Comparison of ENCODE assay signal across 8 cellular contexts in the genomic region with DNA sequence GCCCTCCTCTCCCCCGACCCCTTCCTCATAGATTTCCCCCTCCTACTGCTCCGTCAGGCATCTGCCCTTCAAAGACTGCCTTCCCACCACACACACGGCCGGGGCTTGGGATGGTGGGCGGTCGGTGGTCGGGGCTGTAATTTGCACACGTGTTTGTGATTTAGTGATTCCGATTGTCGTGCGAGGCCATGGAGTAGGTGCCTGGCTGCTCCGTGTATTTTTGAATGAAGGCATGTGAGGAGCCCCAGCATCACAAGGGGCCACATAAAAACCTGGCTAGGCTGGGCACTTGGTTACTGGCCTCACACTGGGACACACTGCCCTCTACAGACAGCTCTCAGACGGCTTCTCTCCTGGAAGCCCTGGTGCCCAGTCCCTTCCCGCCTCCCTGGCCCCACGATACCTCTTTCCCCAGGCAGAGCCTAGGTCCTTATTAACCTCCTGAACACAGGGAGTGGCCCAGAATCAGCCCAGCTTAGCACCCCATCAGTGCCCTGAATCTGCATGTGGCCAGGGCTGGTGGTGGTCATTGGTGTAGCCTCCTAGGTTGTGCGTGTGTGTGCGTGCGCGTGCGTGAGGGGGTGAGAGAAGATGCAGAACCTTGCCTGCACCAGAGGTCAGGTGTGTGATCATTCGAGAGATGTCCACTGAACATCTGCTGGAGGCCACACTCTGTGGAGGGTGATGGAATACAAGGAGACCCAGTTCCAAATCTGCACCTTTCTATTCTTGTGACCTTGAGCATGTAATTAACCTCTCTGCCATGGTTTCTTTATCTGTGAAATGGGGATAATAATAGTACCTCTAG. TPM values are rescaled to one million over a fixed set of nuclear protein-coding genes. Genes with fewer than 3 reads are reported as not detected.
DNase-seq lines count a peak whose midpoint lies in the region; ATAC-seq and TF ChIP-seq lines count a peak whose summit lies in the region.

No MANE protein-coding gene starts in this region.

- peak; percentile 92 for DNase-seq in GM03348 (ENCODE audit: low spot score)
- peak; percentile 73 for DNase-seq in NCI-H1092 (lab: John Stamatoyannopoulos, UW)
- DNase-seq in ascending aorta (ENCODE audit: low spot score in 2 of 2), result peak in 1 of 2 donors; percentile 87
- peak; percentile 79 for DNase-seq in left ventricle myocardium inferior

- H3K4me1 ChIP-seq in ascending aorta, result peaks cover 10 to 25% of the 10 kb centered on the region in 2 donors
- peaks cover 58% of the 10 kb centered on the region for H3K4me1 ChIP-seq in left ventricle myocardium inferior
- H3K4me1 ChIP-seq in parathyroid adenoma, result peaks cover 3% of the 10 kb centered on the region

- H3K79me2 ChIP-seq in parathyroid adenoma, result no peaks in the 10 kb centered on the region

- H3K9me3 ChIP-seq in ascending aorta, result no peaks in the 10 kb centered on the region
- H3K9me3 ChIP-seq in left ventricle myocardium inferior (replicated peaks), result no peaks in the 10 kb centered on the region
- H3K9me3 ChIP-seq in parathyroid adenoma (ENCODE audit: control insufficient read depth, low read length), result no peaks in the 10 kb centered on the region

- H3K4me2 ChIP-seq in parathyroid adenoma (ENCODE audit: low read length), result peak overlapping the region; percentile 98

- H3K36me3 ChIP-seq in ascending aorta (no peaks in the 10 kb centered on the region), left ventricle myocardium inferior (no peaks in the 10 kb centered on the region), parathyroid adenoma (ENCODE audit: control insufficient read depth, insufficient read depth, low read length) (no peaks in the 10 kb centered on the region)

- H2AFZ ChIP-seq in parathyroid adenoma, result peak overlapping the region; percentile 99

- no peak overlapping the region for H3K9ac ChIP-seq in parathyroid adenoma

- peak overlapping the region; percentile 79 to 80 for H3K4me3 ChIP-seq in ascending aorta
- peak overlapping the region; percentile 90 for H3K4me3 ChIP-seq in left ventricle myocardium inferior
- H3K4me3 ChIP-seq in parathyroid adenoma (ENCODE audit: low read depth, low read length), result peak overlapping the region; percentile 91

- TF ChIP-seq CTCF in ascending aorta (IDR thresholded peaks at IDR 0.05) (peak; percentile 68 to 84 (median 73)), left ventricle myocardium inferior (IDR thresholded peaks at IDR 0.05; ENCODE audit: borderline replicate concordance) (peak; percentile 86), parathyroid adenoma (IDR thresholded peaks at IDR 0.05) (peak; percentile 72)

- no peaks in the 10 kb centered on the region for H3K27me3 ChIP-seq in ascending aorta
- no peaks in the 10 kb centered on the region for H3K27me3 ChIP-seq in left ventricle myocardium inferior (ENCODE audit: low read depth)
- no peaks in the 10 kb centered on the region for H3K27me3 ChIP-seq in parathyroid adenoma (ENCODE audit: control insufficient read depth, insufficient read depth, low read length)

- ATAC-seq in SK-N-SH treated with all-trans-retinoic acid at 6 μM for 48 hours (peak; percentile 84), HG02938 (IDR thresholded peaks at IDR 0.05; ENCODE audit: unreplicated experiment) (no peak), HG03442 (IDR thresholded peaks at IDR 0.05; ENCODE audit: unreplicated experiment) (no peak)

- H3K27ac ChIP-seq in ascending aorta (peak overlapping the region; percentile 90 to 96), left ventricle myocardium inferior (replicated peaks) (peak overlapping the region; percentile 100), parathyroid adenoma (peak overlapping the region; percentile 86)

- intact Hi-C loops in ascending aorta (cut with DNase I) (loop anchor here (2.0 to 10.0 kb wide), 5 partner anchors 101 to 520 kb away; partner anchors contain the start of gene SNN), left ventricle myocardium inferior (cut with micrococcal nuclease) (loop anchor here (5.0 to 10.0 kb wide), 2 partner anchors 97 to 285 kb away; no protein-coding TSS in a partner anchor)

TF ChIP-seq in SK-N-SH treated with all-trans-retinoic acid at 6 μM for 48 hours, 23 proteins besides CTCF, POLR2A, EP300 and RAD21:
- TF ChIP-seq, protein P1, sequence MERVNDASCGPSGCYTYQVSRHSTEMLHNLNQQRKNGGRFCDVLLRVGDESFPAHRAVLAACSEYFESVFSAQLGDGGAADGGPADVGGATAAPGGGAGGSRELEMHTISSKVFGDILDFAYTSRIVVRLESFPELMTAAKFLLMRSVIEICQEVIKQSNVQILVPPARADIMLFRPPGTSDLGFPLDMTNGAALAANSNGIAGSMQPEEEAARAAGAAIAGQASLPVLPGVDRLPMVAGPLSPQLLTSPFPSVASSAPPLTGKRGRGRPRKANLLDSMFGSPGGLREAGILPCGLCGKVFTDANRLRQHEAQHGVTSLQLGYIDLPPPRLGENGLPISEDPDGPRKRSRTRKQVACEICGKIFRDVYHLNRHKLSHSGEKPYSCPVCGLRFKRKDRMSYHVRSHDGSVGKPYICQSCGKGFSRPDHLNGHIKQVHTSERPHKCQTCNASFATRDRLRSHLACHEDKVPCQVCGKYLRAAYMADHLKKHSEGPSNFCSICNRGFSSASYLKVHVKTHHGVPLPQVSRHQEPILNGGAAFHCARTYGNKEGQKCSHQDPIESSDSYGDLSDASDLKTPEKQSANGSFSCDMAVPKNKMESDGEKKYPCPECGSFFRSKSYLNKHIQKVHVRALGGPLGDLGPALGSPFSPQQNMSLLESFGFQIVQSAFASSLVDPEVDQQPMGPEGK (CRISPR knock-in tag; IDR thresholded peaks at IDR 0.05; ENCODE audit: borderline replicate concordance), result no peak
- no peak for TF ChIP-seq ZNF565 (CRISPR knock-in tag; conservative IDR thresholded peaks at IDR 0.05; ENCODE audit: low read depth)
- TF ChIP-seq GLIS3 (CRISPR knock-in tag; IDR thresholded peaks at IDR 0.05), result no peak
- no peak for TF ChIP-seq ZNF8 (CRISPR knock-in tag; IDR thresholded peaks at IDR 0.05)

RNA-seq across cellular contexts. Expression of gene SOCS1, which starts 1.3 kb away (rescaled TPM):
- 1.8 TPM for total RNA-seq in ascending aorta
- 2.9 TPM for total RNA-seq in left ventricle myocardium inferior

RNA-seq across cellular contexts. Expression of gene TNP2, which starts 11.8 kb away (rescaled TPM):
- not detected for total RNA-seq in ascending aorta
- total RNA-seq in left ventricle myocardium inferior, result not detected

RNA-seq across cellular contexts. Expression of gene PRM3, which starts 16.1 kb away (rescaled TPM):
- total RNA-seq in ascending aorta (not detected), left ventricle myocardium inferior (not detected)

RNA-seq across cellular contexts. Expression of gene PRM2, which starts 18.9 kb away (rescaled TPM):
- not detected for total RNA-seq in ascending aorta
- total RNA-seq in left ventricle myocardium inferior, result not detected

RNA-seq across cellular contexts. Expression of gene PRM1, which starts 23.8 kb away (rescaled TPM):
- not detected for total RNA-seq in ascending aorta
- not detected for total RNA-seq in left ventricle myocardium inferior
